Comparison of ENCODE assay signal across 8 cellular contexts in genomic region chr7:152437157-152437575, GRCh38. TPM values are rescaled to one million over a fixed set of nuclear protein-coding genes. Genes with fewer than 3 reads are reported as not detected.
DNase-seq lines count a peak whose midpoint lies in the region; ATAC-seq, FAIRE-seq and TF ChIP-seq lines count a peak whose summit lies in the region.
"Not testable (repeated sequence)": the region's sequence is repeated elsewhere in the genome, so short reads cannot be mapped to it uniquely, and the experiment has no call there.

No MANE protein-coding gene starts in this region.

- intact Hi-C loops in OCI-LY7 (cut with micrococcal nuclease; ENCODE audit: unreplicated experiment), result loop anchor here (10.0 kb wide), 2 partner anchors 238 to 1092 kb away; partner anchors contain the start of genes NUB1 and XRCC2

- H3F3A ChIP-seq in GM23338 (replicated peaks; ENCODE audit: low read depth), result not testable (repeated sequence)

- not testable (repeated sequence) for TF ChIP-seq POLR2A in A549 (IDR thresholded peaks at IDR 0.05; ENCODE audit: low read length)

- POLR2A ChIA-PET in A549 (lab: Yijun Ruan, JAX), result interaction anchor here (0.6 kb wide), 2 partner anchors 8 to 751 kb away, joined by 3 to 5 read pairs; no protein-coding TSS in a partner anchor
- POLR2A ChIA-PET in OCI-LY7 (lab: Charles Lee), result interaction anchor here (0.5 to 0.6 kb wide), 2 partner anchors 94 to 97 kb away, joined by 3 to 4 read pairs; no protein-coding TSS in a partner anchor

- H4K20me1 ChIP-seq in GM23338 (replicated peaks; ENCODE audit: insufficient read depth) (peaks cover 18% of the 10 kb centered on the region), OCI-LY7 (ENCODE audit: insufficient read depth, low read length) (peaks cover 13% of the 10 kb centered on the region)

- CTCF ChIA-PET in A549 (lab: Yijun Ruan, JAX), result interaction anchor here (0.6 kb wide), 1 partner anchor 28 kb away, joined by 4 read pairs; no protein-coding TSS in a partner anchor
- CTCF ChIA-PET in OCI-LY7 (lab: Charles Lee; ENCODE audit: unreplicated experiment), result not testable (repeated sequence)

- peak overlapping the region; percentile 81 to 85 (median 84) for H3K9ac ChIP-seq in skeletal muscle tissue (ENCODE audit: low read depth in 1 of 3, low read length in 3 of 3)

- peak overlapping the region; percentile 81 for H3K4me2 ChIP-seq in A549
- peak overlapping the region; percentile 79 for H3K4me2 ChIP-seq in GM23338
- H3K4me2 ChIP-seq in OCI-LY7 (ENCODE audit: low read length), result peak overlapping the region; percentile 91

- TF ChIP-seq CTCF in A549 (IDR thresholded peaks at IDR 0.05); GM23338 (conservative IDR thresholded peaks at IDR 0.05; ENCODE audit: low read depth in 2 of 2); OCI-LY7 (conservative IDR thresholded peaks at IDR 0.05; ENCODE audit: low read length); choroid plexus epithelial cell (conservative IDR thresholded peaks at IDR 0.05; ENCODE audit: low read depth, low read length); cardiac muscle cell (IDR thresholded peaks at IDR 0.05; ENCODE audit: low read depth, low read length): not testable (repeated sequence)

- H3K4me1 ChIP-seq in A549 (peaks cover 20% of the 10 kb centered on the region), GM23338 (ENCODE audit: insufficient read depth) (peaks cover 27% of the 10 kb centered on the region), OCI-LY7 (ENCODE audit: insufficient read depth, low read length, poor library complexity, severe bottlenecking) (peaks cover 15% of the 10 kb centered on the region), cardiac muscle cell (ENCODE audit: low read depth) (peaks cover 11% of the 10 kb centered on the region)
- H3K4me1 ChIP-seq in skeletal muscle tissue (ENCODE audit: control insufficient read depth in 3 of 3, insufficient read depth in 3 of 3, low read length in 3 of 3), result not testable (repeated sequence)

- peaks cover 15% of the 10 kb centered on the region for H3K27me3 Mint-ChIP-seq in GM23338 (ENCODE audit: insufficient read depth, low read depth, poor library complexity)
- not testable (repeated sequence) for H3K27me3 Mint-ChIP-seq in activated T-cell treated with anti-CD3 and anti-CD28 coated beads, Interleukin-2, amount 50 U/mL, for 72 hours (ENCODE audit: low read depth)

- ATAC-seq in A549; GM23338; activated T-cell treated with anti-CD3 and anti-CD28 coated beads, Interleukin-2, amount 50 U/mL, for 72 hours (replicated peaks in 1 of 2): not testable (repeated sequence)

- H3K9me2 ChIP-seq in GM23338 (ENCODE audit: insufficient read depth); OCI-LY7 (ENCODE audit: insufficient read depth, low read length): not testable (repeated sequence)

- H3K4me3 ChIP-seq in A549 (peak overlapping the region; percentile 96), GM23338 (peak overlapping the region; percentile 74), OCI-LY7 (ENCODE audit: low read depth, low read length, poor library complexity, severe bottlenecking) (peak overlapping the region; percentile 84), choroid plexus epithelial cell (ENCODE audit: low read depth, low read length) (peak overlapping the region; percentile 69), cardiac muscle cell (peak overlapping the region; percentile 32), skeletal muscle tissue (ENCODE audit: low read length in 3 of 3) (peak overlapping the region; percentile 72 to 80 (median 79))

- not testable (repeated sequence) for FAIRE-seq in A549 (lab: Jason Lieb, UNC)

- H3K9me3 Mint-ChIP-seq in GM23338; activated T-cell treated with anti-CD3 and anti-CD28 coated beads, Interleukin-2, amount 50 U/mL, for 72 hours: not testable (repeated sequence)

- WGBS in A549 (ENCODE audit: missing lambda C conversion rate), result 36% methylated on average over 7 of the region's 7 CpGs

- not testable (repeated sequence) for H3K27ac Mint-ChIP-seq in GM23338
- peak overlapping the region; percentile 96 for H3K27ac Mint-ChIP-seq in activated T-cell treated with anti-CD3 and anti-CD28 coated beads, Interleukin-2, amount 50 U/mL, for 72 hours

- peak overlapping the region; percentile 87; the same call in 1 of the 2 replicates for H2AFZ ChIP-seq in GM23338
- peak overlapping the region; percentile 99 for H2AFZ ChIP-seq in OCI-LY7 (ENCODE audit: low read length)

- not testable (repeated sequence) for DNase-seq in A549 (ENCODE audit: low read depth in 1 of 2, low spot score in 1 of 2); GM23338 (ENCODE audit: low spot score); OCI-LY7 (ENCODE audit: low spot score); activated T-cell treated with anti-CD3 and anti-CD28 coated beads, Interleukin-2, amount 50 U/mL, for 72 hours; cardiac muscle cell (ENCODE audit: low read depth in 1 of 2, low spot score in 1 of 2)
- DNase-seq in choroid plexus epithelial cell (ENCODE audit: low read depth) (peak; percentile 24), myocyte (ENCODE audit: low read depth) (peak; percentile 36)

- H3K4me1 Mint-ChIP-seq in GM23338, result peaks cover 21% of the 10 kb centered on the region; the same call in 2 of the 3 replicates
- peaks cover 27% of the 10 kb centered on the region for H3K4me1 Mint-ChIP-seq in activated T-cell treated with anti-CD3 and anti-CD28 coated beads, Interleukin-2, amount 50 U/mL, for 72 hours (ENCODE audit: low read depth)

- H3K27ac ChIP-seq in A549, result peak overlapping the region; percentile 94 to 98
- not testable (repeated sequence) for H3K27ac ChIP-seq in GM23338 (ENCODE audit: low read depth); cardiac muscle cell
- H3K27ac ChIP-seq in OCI-LY7 (ENCODE audit: low read depth, low read length, poor library complexity, severe bottlenecking), result peak overlapping the region; percentile 72
- peak overlapping the region; percentile 93 for H3K27ac ChIP-seq in skeletal muscle tissue (ENCODE audit: low read depth, low read length)

- TF ChIP-seq RAD21 in A549 (conservative IDR thresholded peaks at IDR 0.05 in 1 of 2, IDR thresholded peaks at IDR 0.05 in 1 of 2), result not testable (repeated sequence)

- TF ChIP-seq EP300 in A549 (IDR thresholded peaks at IDR 0.05), result not testable (repeated sequence)

- TSS peak; percentile 96 for BruUV-seq in OCI-LY7 (replicated peaks; lab: Mats Ljungman, UMichigan)

- H3K79me2 ChIP-seq in GM23338 (replicated peaks; ENCODE audit: insufficient read depth), result peaks cover 29% of the 10 kb centered on the region
- peaks cover 30% of the 10 kb centered on the region for H3K79me2 ChIP-seq in OCI-LY7 (ENCODE audit: insufficient read depth, low read depth, low read length)

- H3K27me3 ChIP-seq in GM23338 (ENCODE audit: insufficient read depth), result peaks cover 25% of the 10 kb centered on the region
- not testable (repeated sequence) for H3K27me3 ChIP-seq in cardiac muscle cell; skeletal muscle tissue (ENCODE audit: control insufficient read depth in 3 of 3, insufficient read depth in 3 of 3, low read length in 3 of 3)

- H3K4me3 Mint-ChIP-seq in GM23338, result peak overlapping the region; percentile 81
- H3K4me3 Mint-ChIP-seq in activated T-cell treated with anti-CD3 and anti-CD28 coated beads, Interleukin-2, amount 50 U/mL, for 72 hours, result peak overlapping the region; percentile 76 to 89

- H3K36me3 Mint-ChIP-seq in GM23338 (ENCODE audit: low read depth); activated T-cell treated with anti-CD3 and anti-CD28 coated beads, Interleukin-2, amount 50 U/mL, for 72 hours (ENCODE audit: insufficient read depth in 2 of 2): not testable (repeated sequence)

- H3K9me3 ChIP-seq in A549; OCI-LY7 (ENCODE audit: low read length); cardiac muscle cell (ENCODE audit: low read depth); skeletal muscle tissue (ENCODE audit: control insufficient read depth in 3 of 3, low read length in 3 of 3): not testable (repeated sequence)

- not testable (repeated sequence) for H3K36me3 ChIP-seq in GM23338 (ENCODE audit: insufficient read depth); OCI-LY7 (ENCODE audit: insufficient read depth, low read length); cardiac muscle cell; skeletal muscle tissue (ENCODE audit: control insufficient read depth in 3 of 3, insufficient read depth in 3 of 3, low read length in 3 of 3)

TF ChIP-seq in A549, 52 proteins besides CTCF, POLR2A, EP300 and RAD21:
- 0 out of 2 replicates have a peak, but pooled peaks have one; percentile 3 for TF ChIP-seq PHF8 (IDR thresholded peaks at IDR 0.05; ENCODE audit: borderline replicate concordance, low read depth)

RNA-seq across cellular contexts. Expression of gene KMT2C, which starts 1.4 kb away (rescaled TPM):
- polyA plus RNA-seq in A549 (2011; rRNA removed) (13.1 and 17.7 TPM in 2 replicates), A549 (2017; fragmentation: RNase III; extraction: RNeasy Plus Mini Kit Qiagen cat#74134 plus additional on column Dnase treatment) (4.2 to 4.5 TPM (median 4.5 TPM) in 3 replicates), GM23338 (2016; fragmentation: Nextera tagmentation; extraction: Ambion mirVana) (9.1 and 11.4 TPM in 2 replicates), cardiac muscle cell (22.8 and 30.9 TPM in 2 replicates)
- polyA plus RNA-seq in A549 (2012; cell fraction: cytosol; rRNA removed), result 3.4 and 3.9 TPM in 2 replicates
- polyA plus RNA-seq in A549 (2012; cell fraction: nucleus; rRNA removed), result 5.8 and 9.5 TPM in 2 replicates
- 47.6 and 50.4 TPM in 2 replicates for polyA minus RNA-seq in A549 (2011; rRNA and poly(A)+ RNA removed)
- total RNA-seq in GM23338 (2014; rRNA removed; shearing (Covaris generic)), result 29.9 and 39.0 TPM in 2 replicates
- 47.5 and 51.9 TPM in 2 replicates for total RNA-seq in OCI-LY7 (2014; rRNA removed; shearing (Covaris generic))
- total RNA-seq in OCI-LY7 (2022) (86.8 and 105 TPM in 2 replicates), cardiac muscle cell (21.4 and 37.3 TPM in 2 replicates), myocyte (38.0 and 42.8 TPM in 2 replicates), skeletal muscle tissue (61.6 TPM)
- total RNA-seq in activated T-cell treated with anti-CD3 and anti-CD28 coated beads, Interleukin-2, amount 50 U/mL, for 72 hours, result 10 to 100 TPM; 55.6 to 60.2 TPM
- polyA plus RNA-seq in myocyte (2012), result 12.8 TPM

Comparison
In these comparisons a context has a peak if more than half of its experiments do, and no peak if none do; other contexts are left out.
1. H3K4me3 ChIP-seq: peak in every context shown above with its lines; median percentile 96 in A549; 84 in OCI-LY7; 79 in skeletal muscle tissue; 74 in GM23338; 69 in choroid plexus epithelial cell; 32 in cardiac muscle cell.